24 cellular contexts compared by ENCODE assay signal in genomic region chr17:77307479-77308198, GRCh38.
DNase-seq lines count a peak whose midpoint lies in the region; ATAC-seq and TF ChIP-seq lines count a peak whose summit lies in the region.
"Had no signal": no experiment of that assay in that cellular context is flagged by ENCODE, and none has a peak within 500 bp of the region (broad histone marks: within the 10 kb centered on the region; RNA-seq: fewer than 3 reads in every experiment).

No MANE protein-coding gene starts in this region.

- no peak overlapping the region for H3K27ac ChIP-seq in heart left ventricle
- no peak overlapping the region for H3K27ac ChIP-seq in neuronal stem cell (replicated peaks; ENCODE audit: low read length)
- H3K27ac ChIP-seq: BLaER1, brain microvascular endothelial cell, HL-60 had no signal

- H3K36me3 ChIP-seq in heart left ventricle, result no peaks in the 10 kb centered on the region
- H3K36me3 ChIP-seq in neuronal stem cell (replicated peaks in 1 of 2; ENCODE audit: control insufficient read depth in 2 of 2, insufficient read depth in 2 of 2, low read length in 2 of 2), result no peaks in the 10 kb centered on the region
- H3K36me3 ChIP-seq: BLaER1, brain microvascular endothelial cell had no signal

- no peak overlapping the region for H3K4ac ChIP-seq in neuronal stem cell (ENCODE audit: low read length)

- H3K79me1 ChIP-seq in neuronal stem cell (ENCODE audit: low read depth, low read length), result no peaks in the 10 kb centered on the region

- H3K27ac Mint-ChIP-seq in glutamatergic neuron (ENCODE audit: unreplicated experiment), result peak overlapping the region; percentile 8
- H3K27ac Mint-ChIP-seq: activated B cell treated with CpG ODN at 0.5 μM for 24 hours, IgD-negative memory B cell, mesothelial cell of epicardium, natural killer cell had no signal

- peak overlapping the region; percentile 7 for H2AK5ac ChIP-seq in neuronal stem cell (ENCODE audit: low read depth, low read length)

- no peak for DNase-seq in heart left ventricle
- no peak for DNase-seq in cardiac septum (ENCODE audit: low spot score)
- DNase-seq in glutamatergic neuron, result no peak
- DNase-seq in neuronal stem cell (ENCODE audit: low spot score), result no peak
- DNase-seq in stimulated activated CD4-positive, alpha-beta T cell treated with anti-CD3 and anti-CD28 coated beads, Interleukin-2, amount 100 ng/mL, for 24 hours, result no peak
- DNase-seq in NCI-H774 (lab: John Stamatoyannopoulos, UW), result no peak
- DNase-seq: activated B cell treated with CpG ODN at 0.5 μM for 24 hours; activated CD4-positive, alpha-beta T cell treated with anti-CD3 and anti-CD28 coated beads, Interleukin-2, amount 50 U/mL, for 48 hours; activated effector memory CD4-positive, alpha-beta T cell treated with anti-CD3 and anti-CD28 coated beads, Interleukin-2, amount 50 U/mL, for 16 hours; brain microvascular endothelial cell; COR-L47; left cardiac atrium; natural killer cell; NCI-H1417; NCI-H446 treated with DMSO at 0.1 percent for 48 hours; stimulated activated CD4-positive, alpha-beta T cell treated with anti-CD3 and anti-CD28 coated beads, Interleukin-4, amount 100 ng/mL, for 4 hours; stimulated activated naive CD8-positive, alpha-beta T cell treated with anti-CD3 and anti-CD28 coated beads, Interleukin-15, Interleukin-2, amounts not matched to agents 100 U/mL and 50 U/mL, for 24 hours; T-helper 9 cell had no signal

- H3K9me3 ChIP-seq in heart left ventricle (no peaks in the 10 kb centered on the region), neuronal stem cell (replicated peaks in 1 of 2; ENCODE audit: control insufficient read depth in 2 of 2, insufficient read depth in 1 of 2, low read depth in 1 of 2, low read length in 2 of 2) (peaks cover 0 to 2% of the 10 kb centered on the region in 2 donors)
- H3K9me3 ChIP-seq: BLaER1 had no signal

- intact Hi-C loops in heart left ventricle (cut with DNase I) (no loop called here), cardiac septum (cut with DNase I) (no loop called here)

- no peak overlapping the region for H2BK5ac ChIP-seq in neuronal stem cell (ENCODE audit: low read length)

- peak overlapping the region; percentile 77 for H3K14ac ChIP-seq in neuronal stem cell (ENCODE audit: low read length)

- H3K4me1 ChIP-seq in heart left ventricle (peaks cover 0 to 20% (median 0%) of the 10 kb centered on the region in 12 donors), neuronal stem cell (ENCODE audit: control insufficient read depth in 2 of 2, insufficient read depth in 1 of 2, low read depth in 1 of 2, low read length in 2 of 2) (peaks cover 7 to 15% of the 10 kb centered on the region in 2 donors)

- H3K36me3 Mint-ChIP-seq in glutamatergic neuron (ENCODE audit: unreplicated experiment), result no peaks in the 10 kb centered on the region
- H3K36me3 Mint-ChIP-seq: IgD-negative memory B cell, natural killer cell had no signal

- H2BK120ac ChIP-seq in neuronal stem cell (ENCODE audit: low read depth, low read length), result no peak overlapping the region

- H3K23ac ChIP-seq in neuronal stem cell (ENCODE audit: low read depth, low read length, poor library complexity), result no peak overlapping the region

- no peak overlapping the region for H3K9ac ChIP-seq in neuronal stem cell (ENCODE audit: low read depth, low read length, poor library complexity)
- H3K9ac ChIP-seq: BLaER1 had no signal

- peak overlapping the region; percentile 30 for H3K18ac ChIP-seq in neuronal stem cell (ENCODE audit: low read length)

- TF ChIP-seq CTCF in heart left ventricle (IDR thresholded peaks at IDR 0.05) (no peak), glutamatergic neuron (IDR thresholded peaks at IDR 0.05; ENCODE audit: partially characterized antibody, unreplicated experiment) (no peak)

- peaks cover 11% of the 10 kb centered on the region for H3K27me3 Mint-ChIP-seq in glutamatergic neuron (ENCODE audit: unreplicated experiment)

- ATAC-seq in heart left ventricle, result peak in 3 of 4 donors; percentile 43 to 55 (median 50)
- ATAC-seq in GM21576 (IDR thresholded peaks at IDR 0.05; ENCODE audit: unreplicated experiment), result no peak
- ATAC-seq in GM21526 (IDR thresholded peaks at IDR 0.05; ENCODE audit: low FRiP score, unreplicated experiment), result no peak
- ATAC-seq: natural killer cell; stimulated activated naive CD8-positive, alpha-beta T cell treated with anti-CD3 and anti-CD28 coated beads, Interleukin-15, Interleukin-2, amounts not matched to agents 100 U/mL and 50 U/mL, for 24 hours had no signal

- no peak overlapping the region for H4K91ac ChIP-seq in neuronal stem cell (ENCODE audit: low read depth, low read length, poor library complexity)

- H3K27me3 ChIP-seq in heart left ventricle, result no peaks in the 10 kb centered on the region
- no peaks in the 10 kb centered on the region for H3K27me3 ChIP-seq in neuronal stem cell (ENCODE audit: control insufficient read depth in 3 of 3, insufficient read depth in 3 of 3, low read depth in 1 of 3, low read length in 3 of 3)
- H3K27me3 ChIP-seq: BLaER1, brain microvascular endothelial cell had no signal

- no peak overlapping the region for H4K8ac ChIP-seq in neuronal stem cell (ENCODE audit: low read depth, low read length)

- H2BK15ac ChIP-seq in neuronal stem cell (ENCODE audit: low read length), result peak overlapping the region; percentile 28

- 63 to 84% (median 70%) methylated on average over 9 to 12 of the region's 12 CpGs for WGBS in heart left ventricle, 4 donors
- no CpG with 5 or more reads among the region's 12 CpGs for WGBS in neuronal stem cell (ENCODE audit: extremely low coverage in 2 of 2, insufficient read length in 2 of 2, insufficient replicate concordance in 1 of 2), 2 donors

- peaks cover 20% of the 10 kb centered on the region for H3K4me1 Mint-ChIP-seq in glutamatergic neuron (ENCODE audit: low read depth, unreplicated experiment)

- H3K4me3 ChIP-seq in heart left ventricle, result no peak overlapping the region
- H3K4me3 ChIP-seq in neuronal stem cell (ENCODE audit: low read length in 2 of 2), result no peak overlapping the region
- H3K4me3 ChIP-seq: BLaER1 had no signal

- H3K9me3 Mint-ChIP-seq in glutamatergic neuron (ENCODE audit: unreplicated experiment), result peaks cover 5% of the 10 kb centered on the region
- H3K9me3 Mint-ChIP-seq: activated B cell treated with CpG ODN at 0.5 μM for 24 hours, IgD-negative memory B cell, mesothelial cell of epicardium, natural killer cell had no signal

- no peak overlapping the region for H3K4me2 ChIP-seq in neuronal stem cell (ENCODE audit: insufficient read depth, low read length, poor library complexity, severe bottlenecking)
- H3K4me2 ChIP-seq: BLaER1 had no signal

- no peak overlapping the region for H2AFZ ChIP-seq in neuronal stem cell (ENCODE audit: low read length)

- no peak overlapping the region for H2BK12ac ChIP-seq in neuronal stem cell (ENCODE audit: low read length)

- TF ChIP-seq POLR2A in heart left ventricle (IDR thresholded peaks at IDR 0.05), result no peak

- H3K4me3 Mint-ChIP-seq in glutamatergic neuron (ENCODE audit: unreplicated experiment), result no peak overlapping the region
- H3K4me3 Mint-ChIP-seq: activated B cell treated with CpG ODN at 0.5 μM for 24 hours, IgD-negative memory B cell, mesothelial cell of epicardium, natural killer cell had no signal

Comparison
In these comparisons a context has a peak if more than half of its experiments do, and no peak if none do; other contexts are left out.
1. ATAC-seq: peak in heart left ventricle (3 of 4); none in GM21576 (single experiment) and GM21526 (single experiment).